2 cellular contexts compared by ENCODE assay signal in genomic region chr1:80367058-80367457, GRCh38.
TF ChIP-seq lines count a peak whose summit lies in the region.

No MANE protein-coding gene starts in this region.

TF ChIP-seq in GM23338, 12 proteins besides CTCF, POLR2A, EP300 and RAD21:
- no peak for TF ChIP-seq STAT1 (IDR thresholded peaks at IDR 0.05; ENCODE audit: unreplicated experiment)

TF ChIP-seq in WTC11, 78 proteins besides CTCF, POLR2A, EP300 and RAD21 (continued from another document):
- no peak for TF ChIP-seq IRF1 (CRISPR knock-in tag; IDR thresholded peaks at IDR 0.05)
TF ChIP-seq in WTC11: peak in this region for 0.
